ENCODE assay signal across 17 cellular contexts in the genomic region with DNA sequence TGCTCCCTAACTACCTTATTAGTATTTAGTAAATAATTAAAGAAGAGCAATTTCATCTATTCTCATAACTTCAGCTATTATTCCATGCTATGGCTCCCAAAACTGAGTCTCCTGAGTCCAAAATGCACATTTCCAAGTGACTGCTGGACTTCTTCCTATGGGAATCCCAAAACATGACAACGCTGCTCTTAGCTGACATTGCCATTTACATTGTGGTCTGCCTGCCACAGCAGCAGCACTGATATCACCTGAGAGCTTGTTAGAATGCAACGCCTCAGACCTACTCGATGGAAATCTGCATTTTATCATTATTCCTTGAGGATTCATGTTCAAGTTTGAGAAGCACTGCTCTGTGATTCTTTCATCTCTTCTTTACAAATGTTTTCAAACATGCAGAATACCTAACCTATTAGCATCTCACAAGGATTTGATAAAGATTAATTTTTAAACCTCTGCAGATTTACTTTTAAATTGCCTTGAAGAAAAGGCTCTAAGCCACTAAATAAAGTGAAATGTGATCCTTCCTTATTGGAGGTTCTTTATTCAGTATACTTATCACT.
"Had no signal": no experiment of that assay in that cellular context is flagged by ENCODE, and none has a peak within 500 bp of the region (broad histone marks: within the 10 kb centered on the region; RNA-seq: fewer than 3 reads in every experiment).

No MANE protein-coding gene starts in this region.

- H3K27me3 Mint-ChIP-seq: activated naive CD4-positive, alpha-beta T cell treated with anti-CD3 and anti-CD28 coated beads, Interleukin-2, amount 50 U/mL, for 24 hours; naive thymus-derived CD4-positive, alpha-beta T cell; stimulated activated naive CD8-positive, alpha-beta T cell treated with anti-CD3 and anti-CD28 coated beads, Interleukin-15, Interleukin-2, amounts not matched to agents 100 ng/mL and 50 ng/mL, for 24 hours had no signal

- H3K36me3 ChIP-seq: cardiac muscle cell, prostate gland had no signal

- H3K4me1 Mint-ChIP-seq: activated naive CD4-positive, alpha-beta T cell treated with anti-CD3 and anti-CD28 coated beads, Interleukin-2, amount 50 U/mL, for 24 hours had no signal

- H3K9me3 ChIP-seq: adrenal gland, gastroesophageal sphincter, left lung, mucosa of descending colon, prostate gland, suprapubic skin had no signal

- H3K27me3 ChIP-seq: adrenal gland, cardiac muscle cell, gastroesophageal sphincter, left lung, suprapubic skin had no signal

- H3K27ac Mint-ChIP-seq: stimulated activated naive CD8-positive, alpha-beta T cell treated with anti-CD3 and anti-CD28 coated beads, Interleukin-15, Interleukin-2, amounts not matched to agents 100 ng/mL and 50 ng/mL, for 24 hours had no signal

- H3K4me1 ChIP-seq: adrenal gland, gastroesophageal sphincter, left lung, prostate gland, suprapubic skin had no signal

- H3K27ac ChIP-seq: adrenal gland, gastroesophageal sphincter, left lung, prostate gland, suprapubic skin had no signal

- H3K4me3 Mint-ChIP-seq: activated naive CD4-positive, alpha-beta T cell treated with anti-CD3 and anti-CD28 coated beads, Interleukin-2, amount 50 U/mL, for 24 hours; naive thymus-derived CD4-positive, alpha-beta T cell; stimulated activated naive CD8-positive, alpha-beta T cell treated with anti-CD3 and anti-CD28 coated beads, Interleukin-15, Interleukin-2, amounts not matched to agents 100 ng/mL and 50 ng/mL, for 24 hours had no signal

- DNase-seq: activated CD4-positive, alpha-beta T cell treated with anti-CD3 and anti-CD28 coated beads, Interleukin-2, amount 50 U/mL, for 4 hours; activated effector memory CD4-positive, alpha-beta T cell treated with anti-CD3 and anti-CD28 coated beads, Interleukin-2, amount 50 U/mL, for 16 hours; adrenal gland; left lung; mammary epithelial cell; mucosa of descending colon; naive thymus-derived CD4-positive, alpha-beta T cell; nucleus accumbens; right cardiac atrium; small intestine had no signal

- ATAC-seq: activated CD4-positive, CD25-positive, alpha-beta regulatory T cell treated with anti-CD3 and anti-CD28 coated beads, Interleukin-2, amount 50 U/mL, for 24 hours; gastroesophageal sphincter; naive thymus-derived CD4-positive, alpha-beta T cell; right cardiac atrium had no signal

- H3K4me3 ChIP-seq: adrenal gland, cardiac muscle cell, gastroesophageal sphincter, left lung, mucosa of descending colon, prostate gland, suprapubic skin had no signal

- H3K9me3 Mint-ChIP-seq: activated naive CD4-positive, alpha-beta T cell treated with anti-CD3 and anti-CD28 coated beads, Interleukin-2, amount 50 U/mL, for 24 hours; naive thymus-derived CD4-positive, alpha-beta T cell; stimulated activated naive CD8-positive, alpha-beta T cell treated with anti-CD3 and anti-CD28 coated beads, Interleukin-15, Interleukin-2, amounts not matched to agents 100 ng/mL and 50 ng/mL, for 24 hours had no signal
